In genomic region chr13:51879133-51879532, GRCh38 we compare ENCODE assay signal across 17 cellular contexts. TPM values are rescaled to one million over a fixed set of nuclear protein-coding genes. Genes with fewer than 3 reads are reported as not detected.
A peak's percentile ranks its signal among the peaks of the same experiment; 100 is the strongest.
DNase-seq lines count a peak whose midpoint lies in the region; ATAC-seq, FAIRE-seq and TF ChIP-seq lines count a peak whose summit lies in the region.
"Had no signal": no experiment of that assay in that cellular context is flagged by ENCODE, and none has a peak within 500 bp of the region (broad histone marks: within the 10 kb centered on the region; RNA-seq: fewer than 3 reads in every experiment).

No MANE protein-coding gene starts in this region.

- peaks cover 21% of the 10 kb centered on the region for H3K4me1 Mint-ChIP-seq in neural progenitor cell

- no peaks in the 10 kb centered on the region for H3K36me3 Mint-ChIP-seq in neural progenitor cell

- H2AFZ ChIP-seq in GM12878 (ENCODE audit: control insufficient read depth, low read depth, low read length) (no peak overlapping the region), neural progenitor cell (replicated peaks) (peak overlapping the region; percentile 76)

- peaks cover 11% of the 10 kb centered on the region for H3K27me3 Mint-ChIP-seq in neural progenitor cell (ENCODE audit: insufficient read depth, low read depth)

- no peak for TF ChIP-seq POLR2A in GM12878 (IDR thresholded peaks at IDR 0.05; ENCODE audit: low read depth, low read length)

- no peak for TF ChIP-seq EP300 in GM12878 (IDR thresholded peaks at IDR 0.05; ENCODE audit: borderline replicate concordance in 1 of 2, control insufficient read depth in 1 of 2, low read depth in 2 of 2, low read length in 2 of 2)

- CTCF ChIA-PET in GM12878 (lab: Yijun Ruan, JAX) = interaction anchor here (1.3 kb wide), 1 partner anchor 30 kb away, joined by 4 read pairs; no protein-coding TSS in a partner anchor

- no peak overlapping the region for H3K4me2 ChIP-seq in GM12878 (ENCODE audit: control insufficient read depth, insufficient read depth)
- no peak overlapping the region for H3K4me2 ChIP-seq in neural progenitor cell

- 0 out of 4 replicates have a peak, but pooled peaks cover 0 to under 1% of the 10 kb centered on the region in 2 experiments for H3K27me3 ChIP-seq in GM12878 (replicated peaks in 1 of 2; ENCODE audit: control insufficient read depth in 2 of 2, insufficient read depth in 2 of 2, low read length in 1 of 2)
- H3K27me3 ChIP-seq in neural progenitor cell = no peaks in the 10 kb centered on the region
- no peaks in the 10 kb centered on the region for H3K27me3 ChIP-seq in dorsolateral prefrontal cortex

- intact Hi-C loops in GM12878 (cut with micrococcal nuclease; ENCODE audit: unreplicated experiment) (no loop called here), dorsolateral prefrontal cortex (cut with DNase I) (no loop called here)

- RAD21 ChIA-PET in GM12878 (lab: Charles Lee; ENCODE audit: unreplicated experiment) = no interaction called here

- H3K4me1 ChIP-seq in GM12878 (ENCODE audit: control insufficient read depth, insufficient read depth, low read length) = no peaks in the 10 kb centered on the region
- peaks cover 12% of the 10 kb centered on the region for H3K4me1 ChIP-seq in neural progenitor cell

- no peak overlapping the region for H3K4me3 ChIP-seq in GM12865 (ENCODE audit: low read depth, low read length)
- no peak overlapping the region for H3K4me3 ChIP-seq in GM12878
- no peak overlapping the region for H3K4me3 ChIP-seq in neural progenitor cell
- no peak overlapping the region for H3K4me3 ChIP-seq in dorsolateral prefrontal cortex

- H3K9me3 Mint-ChIP-seq in neural progenitor cell = no peaks in the 10 kb centered on the region
- H3K9me3 Mint-ChIP-seq: H9 had no signal

- POLR2A ChIA-PET in GM12878 (lab: Charles Lee) = no interaction called here

- H3K79me2 ChIP-seq in GM12878 (ENCODE audit: control insufficient read depth, insufficient read depth, low read length) (no peaks in the 10 kb centered on the region), neural progenitor cell (ENCODE audit: low read depth) (no peaks in the 10 kb centered on the region)

- H3F3A ChIP-seq in neural progenitor cell (ENCODE audit: low read depth) = no peaks in the 10 kb centered on the region

- DNase-seq in GM12865 (ENCODE audit: low read depth) (peak; percentile 51), GM12878 (ENCODE audit: low read depth, low spot score) (no peak), neural progenitor cell (ENCODE audit: low spot score) (no peak), dorsolateral prefrontal cortex (no peak), hepatic stellate cell (ENCODE audit: low spot score) (no peak)
- DNase-seq: AML-193; CD4-positive, alpha-beta T cell; GF-D8; H9; Kasumi-1; NCI-H1436 treated with DMSO at 0.1 percent for 48 hours; NCI-H2081; NCI-H510A treated with DMSO at 0.1 percent for 48 hours; RPMI8226 had no signal

- BruUV-seq in GM12878 (replicated peaks; lab: Mats Ljungman, UMichigan) = no TSS peak

- ATAC-seq in HG03442 (IDR thresholded peaks at IDR 0.05; ENCODE audit: unreplicated experiment) (peak; percentile 43), GM12878 (peak; percentile 69), GM19463 (IDR thresholded peaks at IDR 0.05; ENCODE audit: unreplicated experiment) (no peak)

- in situ Hi-C loops in GM12878 (cut with MboI) = no loop called here

- SMC1A ChIA-PET in GM12878 (lab: Charles Lee; ENCODE audit: uncharacterized antibody, unreplicated experiment) = interaction anchor here (0.6 to 1.6 kb wide), 2 partner anchors 10 to 199 kb away, joined by 3 read pairs; no protein-coding TSS in a partner anchor

- TF ChIP-seq CTCF in GM12865 (IDR thresholded peaks at IDR 0.05; ENCODE audit: insufficient read depth, low read depth, low read length, missing control alignments) (no peak), GM12878 (IDR thresholded peaks at IDR 0.05 in 2 of 3, conservative IDR thresholded peaks at IDR 0.05 in 1 of 3; ENCODE audit: control insufficient read depth in 2 of 3, extremely low read depth in 1 of 3, insufficient read depth in 1 of 3, low read depth in 3 of 3, low read length in 3 of 3) (no peak), neural progenitor cell (IDR thresholded peaks at IDR 0.05) (no peak), dorsolateral prefrontal cortex (IDR thresholded peaks at IDR 0.05 in 54 of 56, conservative IDR thresholded peaks at IDR 0.05 in 2 of 56; ENCODE audit: low read depth in 1 of 56, partially characterized antibody in 56 of 56) (no peak)

- no peak for TF ChIP-seq RAD21 in GM12878 (IDR thresholded peaks at IDR 0.05; ENCODE audit: insufficient read depth, low read depth, low read length)

- H3K27ac Mint-ChIP-seq in neural progenitor cell = no peak overlapping the region
- H3K27ac Mint-ChIP-seq: CD4-positive, alpha-beta T cell; H9 had no signal

- H3K27ac ChIP-seq in GM12878 (ENCODE audit: control insufficient read depth, insufficient read depth) (no peak overlapping the region), neural progenitor cell (no peak overlapping the region), dorsolateral prefrontal cortex (no peak overlapping the region)

- H4K20me1 ChIP-seq in GM12878 (ENCODE audit: control insufficient read depth, insufficient read depth) (no peaks in the 10 kb centered on the region), neural progenitor cell (ENCODE audit: low read depth) (no peaks in the 10 kb centered on the region)

- H3K9ac ChIP-seq in GM12878 (ENCODE audit: control insufficient read depth, insufficient read depth, low read length) (no peak overlapping the region), neural progenitor cell (no peak overlapping the region)

- no peak for FAIRE-seq in GM12878 (lab: Jason Lieb, UNC)
- FAIRE-seq: D721Med had no signal

- H3K36me3 ChIP-seq in GM12878 (ENCODE audit: control insufficient read depth in 2 of 2, insufficient read depth in 2 of 2, low read length in 1 of 2) (no peaks in the 10 kb centered on the region), neural progenitor cell (no peaks in the 10 kb centered on the region)

- H3K9me3 ChIP-seq in GM12878 (replicated peaks; ENCODE audit: control insufficient read depth, insufficient read depth, low read length) (peaks cover 2% of the 10 kb centered on the region; the same call in 1 of the 3 replicates), neural progenitor cell (ENCODE audit: low read depth) (no peaks in the 10 kb centered on the region)

- H3K4me3 Mint-ChIP-seq in neural progenitor cell = no peak overlapping the region
- H3K4me3 Mint-ChIP-seq: CD4-positive, alpha-beta T cell; H9 had no signal

- WGBS in GM12878 (ENCODE audit: insufficient coverage, insufficient replicate concordance, low lambda C conversion rate, missing lambda C conversion rate) = 57% methylated on average over 4 of the region's 4 CpGs

TF ChIP-seq in GM12878, 131 proteins besides CTCF, POLR2A, EP300 and RAD21 (continues in another document):
- TF ChIP-seq PKNOX1 (IDR thresholded peaks at IDR 0.05) (peak; percentile 30; the same call in 1 of the 2 replicates), CREB1 (IDR thresholded peaks at IDR 0.05; ENCODE audit: low read depth) (no peak), HCFC1 (IDR thresholded peaks at IDR 0.05; ENCODE audit: low read length) (no peak)

RNA-seq across cellular contexts. Expression of gene CCDC70, which starts 17.4 kb away (rescaled TPM):
- not detected in 2 replicates for total RNA-seq in GM12878 (2013; cell fraction: nucleolus; rRNA removed)
- total RNA-seq in GM12878 (2014; rRNA removed) = not detected in 2 replicates
- total RNA-seq in GM12878 (2014; rRNA removed; fragmentation: Illumina TruSeq; extraction: Trizol) = not detected in 2 replicates
- total RNA-seq in GM12878 (2021) = not detected in 2 replicates
- polyA plus RNA-seq in GM12878 (2011; ENCODE audit: low read depth) = not detected
- not detected in 2 replicates for polyA plus RNA-seq in GM12878 (2011; rRNA removed)
- polyA plus RNA-seq in GM12878 (2011; cell fraction: cytosol; rRNA removed) = not detected in 2 replicates
- not detected in 2 replicates for polyA plus RNA-seq in GM12878 (2011; cell fraction: nucleus; rRNA removed)
- polyA plus RNA-seq in GM12878 (2012) = not detected in 2 replicates
- polyA plus RNA-seq in GM12878 (2014; fragmentation: Illumina TruSeq; extraction: Trizol) = not detected in 2 replicates
- not detected for polyA plus RNA-seq in GM12878 (2014; fragmentation: Nextera tagmentation; extraction: Ambion mirVana)
- not detected in 2 replicates for polyA plus RNA-seq in GM12878 (2014; rRNA removed)
- not detected for polyA plus RNA-seq in GM12878 (2016; fragmentation: Nextera tagmentation; extraction: Ambion mirVana)
- polyA minus RNA-seq in GM12878 (2011; rRNA and poly(A)+ RNA removed) = not detected in 2 replicates
- polyA minus RNA-seq in GM12878 (2011; cell fraction: cytosol; rRNA and poly(A)+ RNA removed) = not detected in 2 replicates
- polyA minus RNA-seq in GM12878 (2011; cell fraction: nucleus; rRNA and poly(A)+ RNA removed) = not detected in 2 replicates
- total RNA-seq in neural progenitor cell (ENCODE audit: low replicate concordance) = not detected in 2 replicates
- not detected for total RNA-seq in dorsolateral prefrontal cortex
- total RNA-seq: CD4-positive, alpha-beta T cell; H9 had no signal

RNA-seq across cellular contexts. Expression of gene TMEM272, which starts 34.2 kb away (rescaled TPM):
- total RNA-seq in GM12878 (2013; cell fraction: nucleolus; rRNA removed) = not detected in 2 replicates
- total RNA-seq in GM12878 (2014; rRNA removed) (0.05 TPM in 1 of 2 replicates, not detected in the other), GM12878 (2014; rRNA removed; fragmentation: Illumina TruSeq; extraction: Trizol) (not detected in 2 replicates), GM12878 (2021) (not detected in 2 replicates), neural progenitor cell (ENCODE audit: low replicate concordance) (0.15 TPM in 1 of 2 replicates, not detected in the other), dorsolateral prefrontal cortex (1 to 10 TPM in 117 of 120 experiments, under 1 TPM in 3; 0.97 to 6.8 (median 2.6) TPM)
- not detected for polyA plus RNA-seq in GM12878 (2011; ENCODE audit: low read depth)
- polyA plus RNA-seq in GM12878 (2011; rRNA removed) (0.01 and 0.04 TPM in 2 replicates), GM12878 (2014; fragmentation: Illumina TruSeq; extraction: Trizol) (not detected in 2 replicates), GM12878 (2014; fragmentation: Nextera tagmentation; extraction: Ambion mirVana) (not detected), GM12878 (2014; rRNA removed) (0.04 TPM in 1 of 2 replicates, not detected in the other), GM12878 (2016; fragmentation: Nextera tagmentation; extraction: Ambion mirVana) (not detected)
- polyA plus RNA-seq in GM12878 (2011; cell fraction: cytosol; rRNA removed) = not detected in 2 replicates
- 0.04 TPM in 1 of 2 replicates, not detected in the other for polyA plus RNA-seq in GM12878 (2011; cell fraction: nucleus; rRNA removed)
- not detected in 2 replicates for polyA plus RNA-seq in GM12878 (2012)
- polyA minus RNA-seq in GM12878 (2011; rRNA and poly(A)+ RNA removed) = 0.15 TPM in 1 of 2 replicates, not detected in the other
- not detected in 2 replicates for polyA minus RNA-seq in GM12878 (2011; cell fraction: cytosol; rRNA and poly(A)+ RNA removed)
- polyA minus RNA-seq in GM12878 (2011; cell fraction: nucleus; rRNA and poly(A)+ RNA removed) = 0.10 and 0.12 TPM in 2 replicates
- total RNA-seq: H9 had no signal
